In genomic region chr9:124272118-124272517, GRCh38 we compare ENCODE assay signal across 16 cellular contexts. TPM values are rescaled to one million over a fixed set of nuclear protein-coding genes. Genes with fewer than 3 reads are reported as not detected.
DNase-seq lines count a peak whose midpoint lies in the region; ATAC-seq and TF ChIP-seq lines count a peak whose summit lies in the region.
"Had no signal": no experiment of that assay in that cellular context is flagged by ENCODE, and none has a peak within 500 bp of the region (broad histone marks: within the 10 kb centered on the region; RNA-seq: fewer than 3 reads in every experiment).

No MANE protein-coding gene starts in this region.

- H3K4me3 ChIP-seq in BLaER1 = no peak overlapping the region
- no peak overlapping the region for H3K4me3 ChIP-seq in SU-DHL-6 (ENCODE audit: insufficient read depth, low read length, poor library complexity, severe bottlenecking)

- H3K36me3 ChIP-seq in BLaER1 (peaks cover 72% of the 10 kb centered on the region), SU-DHL-6 (ENCODE audit: low read length) (no peaks in the 10 kb centered on the region)

- CTCF ChIA-PET in activated CD8-positive, alpha-beta T cell treated with anti-CD3 and anti-CD28 coated beads for 36 hours (lab: Charles Lee) = no interaction called here

- peaks cover 92% of the 10 kb centered on the region for H3K4me1 ChIP-seq in BLaER1

- H3K9me2 ChIP-seq in SU-DHL-6 (replicated peaks; ENCODE audit: insufficient read depth, low read length) = no peaks in the 10 kb centered on the region
- H3K9me2 ChIP-seq: SK-N-SH had no signal

- H3K4me1 Mint-ChIP-seq in activated CD8-positive, alpha-beta T cell treated with anti-CD3 and anti-CD28 coated beads for 36 hours (ENCODE audit: low read depth) = peaks cover 9% of the 10 kb centered on the region
- H3K4me1 Mint-ChIP-seq: endodermal cell had no signal

- intact Hi-C loops in activated CD8-positive, alpha-beta T cell treated with anti-CD3 and anti-CD28 coated beads for 36 hours (cut with micrococcal nuclease) = no loop called here

- H3K9me3 ChIP-seq in BLaER1 (no peaks in the 10 kb centered on the region), SU-DHL-6 (ENCODE audit: insufficient read depth, low read length) (no peaks in the 10 kb centered on the region)
- H3K9me3 ChIP-seq: SK-N-SH had no signal

- H3K9ac ChIP-seq in BLaER1 = no peak overlapping the region
- no peak overlapping the region for H3K9ac ChIP-seq in SU-DHL-6 (ENCODE audit: low read length)
- H3K9ac ChIP-seq: SK-N-SH had no signal

- DNase-seq in islet precursor cell (peak; percentile 82), retina (peak; percentile 42), NCI-H526 treated with DMSO at 0.1 percent for 48 hours (lab: John Stamatoyannopoulos, UW) (no peak)
- no peak for DNase-seq in activated CD8-positive, alpha-beta T cell treated with anti-CD3 and anti-CD28 coated beads for 36 hours
- DNase-seq: activated CD4-positive, alpha-beta T cell treated with anti-CD3 and anti-CD28 coated beads, Interleukin-2, amount 50 U/mL, for 48 hours; activated naive CD8-positive, alpha-beta T cell treated with anti-CD3 and anti-CD28 coated beads, Interleukin-2, amount 10 ng/mL, durations not matched to agents 7 days and 5 days; activated T-cell treated with anti-CD3 and anti-CD28 coated beads, Interleukin-2, amount 50 U/mL, for 48 hours; CD8-positive, alpha-beta T cell; endodermal cell; PC-3; SK-N-SH; stimulated activated CD4-positive, alpha-beta T cell treated with anti-CD3 and anti-CD28 coated beads, Interleukin-4, amount 100 ng/mL, for 4 hours had no signal

- ATAC-seq in HG03095 (IDR thresholded peaks at IDR 0.05; ENCODE audit: unreplicated experiment) (no peak), GM18498 (IDR thresholded peaks at IDR 0.05; ENCODE audit: unreplicated experiment) (no peak)
- ATAC-seq in activated CD8-positive, alpha-beta T cell treated with anti-CD3 and anti-CD28 coated beads for 36 hours = no peak
- ATAC-seq: CD8-positive, alpha-beta T cell; PC-3 had no signal

- H3F3A ChIP-seq in SU-DHL-6 (ENCODE audit: insufficient read depth) = peaks cover 4% of the 10 kb centered on the region; the same call in 1 of the 2 replicates

- POLR2A ChIA-PET in activated CD8-positive, alpha-beta T cell treated with anti-CD3 and anti-CD28 coated beads for 36 hours (lab: Charles Lee) = interaction anchor here (0.8 kb wide), 1 partner anchor 114 kb away, joined by 3 read pairs; no protein-coding TSS in a partner anchor

- H3K27ac Mint-ChIP-seq in activated CD8-positive, alpha-beta T cell treated with anti-CD3 and anti-CD28 coated beads for 36 hours = no peak overlapping the region
- H3K27ac Mint-ChIP-seq: activated naive CD8-positive, alpha-beta T cell treated with anti-CD3 and anti-CD28 coated beads, Interleukin-2, amount 10 ng/mL, durations not matched to agents 7 days and 5 days; CD8-positive, alpha-beta T cell; endodermal cell had no signal

- no peak for TF ChIP-seq CTCF in SU-DHL-6 (IDR thresholded peaks at IDR 0.05; ENCODE audit: insufficient read depth, low read length, poor library complexity, severe bottlenecking)
- no peak for TF ChIP-seq CTCF in activated CD8-positive, alpha-beta T cell treated with anti-CD3 and anti-CD28 coated beads for 36 hours (IDR thresholded peaks at IDR 0.05)

- H2AFZ ChIP-seq in SU-DHL-6 (ENCODE audit: low read depth, low read length, severe bottlenecking) = no peak overlapping the region

- no peak overlapping the region for H3K4me3 Mint-ChIP-seq in activated CD8-positive, alpha-beta T cell treated with anti-CD3 and anti-CD28 coated beads for 36 hours
- H3K4me3 Mint-ChIP-seq: activated naive CD8-positive, alpha-beta T cell treated with anti-CD3 and anti-CD28 coated beads, Interleukin-2, amount 10 ng/mL, durations not matched to agents 7 days and 5 days; CD8-positive, alpha-beta T cell; endodermal cell had no signal

- no peaks in the 10 kb centered on the region for H3K27me3 ChIP-seq in BLaER1
- H3K27me3 ChIP-seq in SU-DHL-6 (ENCODE audit: low read length) = no peaks in the 10 kb centered on the region

- no peaks in the 10 kb centered on the region for H3K36me3 Mint-ChIP-seq in activated CD8-positive, alpha-beta T cell treated with anti-CD3 and anti-CD28 coated beads for 36 hours (ENCODE audit: low read depth)
- H3K36me3 Mint-ChIP-seq: activated naive CD8-positive, alpha-beta T cell treated with anti-CD3 and anti-CD28 coated beads, Interleukin-2, amount 10 ng/mL, durations not matched to agents 7 days and 5 days; CD8-positive, alpha-beta T cell had no signal

- H3K79me2 ChIP-seq in SU-DHL-6 (ENCODE audit: insufficient read depth, low read length) = peaks cover 100% of the 10 kb centered on the region

- peak overlapping the region; percentile 38 for H3K27ac ChIP-seq in BLaER1
- peak overlapping the region; percentile 9; the same call in 1 of the 2 replicates for H3K27ac ChIP-seq in SU-DHL-6 (ENCODE audit: low read depth, low read length)

- peaks cover 6% of the 10 kb centered on the region for H3K27me3 Mint-ChIP-seq in activated CD8-positive, alpha-beta T cell treated with anti-CD3 and anti-CD28 coated beads for 36 hours

- H3K9me3 Mint-ChIP-seq in activated CD8-positive, alpha-beta T cell treated with anti-CD3 and anti-CD28 coated beads for 36 hours = no peaks in the 10 kb centered on the region
- H3K9me3 Mint-ChIP-seq: activated naive CD8-positive, alpha-beta T cell treated with anti-CD3 and anti-CD28 coated beads, Interleukin-2, amount 10 ng/mL, durations not matched to agents 7 days and 5 days; CD8-positive, alpha-beta T cell; endodermal cell had no signal

- peaks cover 100% of the 10 kb centered on the region for H4K20me1 ChIP-seq in BLaER1
- H4K20me1 ChIP-seq in SU-DHL-6 (ENCODE audit: low read depth, low read length) = peaks cover 40% of the 10 kb centered on the region; the same call in 1 of the 2 replicates

- peak overlapping the region; percentile 39 for H3K4me2 ChIP-seq in BLaER1
- no peak overlapping the region for H3K4me2 ChIP-seq in SU-DHL-6 (ENCODE audit: low read depth, low read length, poor library complexity, severe bottlenecking)
- H3K4me2 ChIP-seq: SK-N-SH had no signal

RNA-seq across cellular contexts. Expression of gene NEK6, which starts 14.4 kb away (rescaled TPM):
- 10 to 100 TPM; 20.2 to 21.8 TPM for total RNA-seq in activated CD8-positive, alpha-beta T cell treated with anti-CD3 and anti-CD28 coated beads for 36 hours

Comparison
In these comparisons a context has a peak if more than half of its experiments do, and no peak if none do; other contexts are left out.
1. DNase-seq: peak in islet precursor cell (single experiment) and retina (single experiment); none in activated CD8-positive, alpha-beta T cell treated with anti-CD3 and anti-CD28 coated beads for 36 hours (single experiment) and NCI-H526 treated with DMSO at 0.1 percent for 48 hours (single experiment).